In the genomic region with DNA sequence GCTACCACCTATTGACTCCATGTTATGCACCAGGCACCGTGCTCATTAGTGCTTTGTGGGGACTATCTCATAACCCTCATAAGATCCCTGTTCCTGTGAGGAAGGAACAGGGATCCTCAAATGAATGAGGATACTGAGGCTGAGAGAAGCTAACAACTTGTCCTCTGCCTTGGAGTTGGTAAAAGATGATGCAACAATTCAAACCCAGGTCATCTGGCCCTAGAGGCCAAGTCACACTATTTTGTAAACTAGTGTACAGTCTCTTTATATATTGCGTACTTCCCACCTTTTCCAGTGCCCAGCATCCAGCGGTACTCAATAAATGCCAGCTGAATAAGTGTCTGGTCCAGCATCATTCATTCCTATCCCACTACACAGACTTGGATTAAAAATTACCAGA, we compare ENCODE assay signal across 2 cellular contexts.
A peak's percentile ranks its signal among the peaks of the same experiment; 100 is the strongest.
TF ChIP-seq lines count a peak whose summit lies in the region.

No MANE protein-coding gene starts in this region.

TF ChIP-seq in IMR-90, 13 proteins besides CTCF, POLR2A, EP300 and RAD21:
- peak; percentile 41; the same call in 1 of the 2 replicates for TF ChIP-seq CEBPB (IDR thresholded peaks at IDR 0.05; ENCODE audit: low read depth, low read length)
- no peak for TF ChIP-seq MXI1 (IDR thresholded peaks at IDR 0.05; ENCODE audit: borderline replicate concordance, low read depth, low read length)

TF ChIP-seq in K562, 482 proteins besides CTCF, POLR2A, EP300 and RAD21:
- peak; percentile 34; the same call in 1 of the 2 replicates for TF ChIP-seq ZSCAN32 (CRISPR knock-in tag; IDR thresholded peaks at IDR 0.05)
- TF ChIP-seq, protein P1, sequence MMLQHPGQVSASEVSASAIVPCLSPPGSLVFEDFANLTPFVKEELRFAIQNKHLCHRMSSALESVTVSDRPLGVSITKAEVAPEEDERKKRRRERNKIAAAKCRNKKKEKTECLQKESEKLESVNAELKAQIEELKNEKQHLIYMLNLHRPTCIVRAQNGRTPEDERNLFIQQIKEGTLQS (IDR thresholded peaks at IDR 0.05): peak; percentile 52; the same call in 1 of the 2 replicates
- TF ChIP-seq, protein P1 (CRISPR knock-in tag; conservative IDR thresholded peaks at IDR 0.05): no peak
- peak; percentile 65; the same call in 1 of the 2 replicates for TF ChIP-seq ATF4 (CRISPR knock-in tag; IDR thresholded peaks at IDR 0.05)
- TF ChIP-seq CEBPB (tag; IDR thresholded peaks at IDR 0.05): 0 out of 2 replicates have a peak, but pooled peaks have one; percentile 9
- TF ChIP-seq, protein P2, sequence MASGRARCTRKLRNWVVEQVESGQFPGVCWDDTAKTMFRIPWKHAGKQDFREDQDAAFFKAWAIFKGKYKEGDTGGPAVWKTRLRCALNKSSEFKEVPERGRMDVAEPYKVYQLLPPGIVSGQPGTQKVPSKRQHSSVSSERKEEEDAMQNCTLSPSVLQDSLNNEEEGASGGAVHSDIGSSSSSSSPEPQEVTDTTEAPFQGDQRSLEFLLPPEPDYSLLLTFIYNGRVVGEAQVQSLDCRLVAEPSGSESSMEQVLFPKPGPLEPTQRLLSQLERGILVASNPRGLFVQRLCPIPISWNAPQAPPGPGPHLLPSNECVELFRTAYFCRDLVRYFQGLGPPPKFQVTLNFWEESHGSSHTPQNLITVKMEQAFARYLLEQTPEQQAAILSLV (tag; IDR thresholded peaks at IDR 0.05): no peak
- TF ChIP-seq CEBPG (CRISPR knock-in tag; IDR thresholded peaks at IDR 0.05): no peak
- TF ChIP-seq CEBPG (tag; conservative IDR thresholded peaks at IDR 0.05 in 1 of 2, IDR thresholded peaks at IDR 0.05 in 1 of 2): peak; percentile 50 to 51; a peak in 2 of 4 replicates
